In genomic region chr5:15440434-15440833, GRCh38 we compare ENCODE assay signal across 18 cellular contexts. TPM values are rescaled to one million over a fixed set of nuclear protein-coding genes. Genes with fewer than 3 reads are reported as not detected.
"Had no signal": no experiment of that assay in that cellular context is flagged by ENCODE, and none has a peak within 500 bp of the region (broad histone marks: within the 10 kb centered on the region; RNA-seq: fewer than 3 reads in every experiment).

No MANE protein-coding gene starts in this region.

- H3K4me1 Mint-ChIP-seq: activated CD4-positive, alpha-beta memory T cell treated with anti-CD3 and anti-CD28 coated beads, Interleukin-2, amount 10 ng/mL, durations not matched to agents 7 days and 5 days; activated CD4-positive, alpha-beta T cell treated with anti-CD3 and anti-CD28 coated beads for 36 hours had no signal

- H3K36me3 Mint-ChIP-seq: activated naive CD8-positive, alpha-beta T cell had no signal

- H3K9me3 ChIP-seq: breast epithelium, stomach, thoracic aorta had no signal

- H3K27ac Mint-ChIP-seq: activated CD4-positive, alpha-beta memory T cell treated with anti-CD3 and anti-CD28 coated beads, Interleukin-2, amount 10 ng/mL, durations not matched to agents 7 days and 5 days; activated CD4-positive, alpha-beta T cell treated with anti-CD3 and anti-CD28 coated beads for 36 hours; activated naive CD8-positive, alpha-beta T cell; natural killer cell treated with Interleukin-12 subunit alpha and Interleukin-12 subunit beta and Interleukin-15 and Interleukin-18, amount 100 ng/mL, for 72 hours had no signal

- H3K36me3 ChIP-seq: breast epithelium, heart left ventricle, stomach, thoracic aorta had no signal

- H3K27me3 ChIP-seq: breast epithelium, dorsolateral prefrontal cortex, heart left ventricle, stomach had no signal

- H3K27ac ChIP-seq: breast epithelium, dorsolateral prefrontal cortex, heart left ventricle, skin epidermis, stomach, thoracic aorta, VCaP had no signal

- H3K4me3 Mint-ChIP-seq: activated CD4-positive, alpha-beta memory T cell treated with anti-CD3 and anti-CD28 coated beads, Interleukin-2, amount 10 ng/mL, durations not matched to agents 7 days and 5 days; activated CD4-positive, alpha-beta T cell treated with anti-CD3 and anti-CD28 coated beads for 36 hours; activated naive CD8-positive, alpha-beta T cell; natural killer cell treated with Interleukin-12 subunit alpha and Interleukin-12 subunit beta and Interleukin-15 and Interleukin-18, amount 100 ng/mL, for 72 hours had no signal

- DNase-seq: activated CD4-positive, alpha-beta memory T cell treated with anti-CD3 and anti-CD28 coated beads, Interleukin-2, amount 10 ng/mL, durations not matched to agents 7 days and 5 days; activated CD4-positive, alpha-beta T cell treated with anti-CD3 and anti-CD28 coated beads for 36 hours; activated gamma-delta T cell; activated T-cell treated with anti-CD3 and anti-CD28 coated beads, Interleukin-2, amount 50 U/mL, for 48 hours; amygdala; dorsolateral prefrontal cortex; foreskin fibroblast; heart left ventricle; kidney; stomach; T-helper 1 cell had no signal

- H3K4me3 ChIP-seq: breast epithelium, dorsolateral prefrontal cortex, heart left ventricle, skin epidermis, stomach, thoracic aorta had no signal

- H3K27me3 Mint-ChIP-seq: activated CD4-positive, alpha-beta memory T cell treated with anti-CD3 and anti-CD28 coated beads, Interleukin-2, amount 10 ng/mL, durations not matched to agents 7 days and 5 days; activated CD4-positive, alpha-beta T cell treated with anti-CD3 and anti-CD28 coated beads for 36 hours; activated naive CD8-positive, alpha-beta T cell; natural killer cell treated with Interleukin-12 subunit alpha and Interleukin-12 subunit beta and Interleukin-15 and Interleukin-18, amount 100 ng/mL, for 72 hours had no signal

- H3K4me1 ChIP-seq: breast epithelium, stomach had no signal

- ATAC-seq: activated CD4-positive, alpha-beta T cell treated with anti-CD3 and anti-CD28 coated beads for 36 hours; esophagus mucosa; heart left ventricle; natural killer cell treated with Interleukin-12 subunit alpha and Interleukin-12 subunit beta and Interleukin-15 and Interleukin-18, amount 100 ng/mL, for 72 hours had no signal

RNA-seq across cellular contexts. Expression of gene FBXL7, which starts 59.5 kb away (rescaled TPM):
- total RNA-seq: activated CD4-positive, alpha-beta memory T cell treated with anti-CD3 and anti-CD28 coated beads, Interleukin-2, amount 10 ng/mL, durations not matched to agents 7 days and 5 days; activated CD4-positive, alpha-beta T cell treated with anti-CD3 and anti-CD28 coated beads for 36 hours; natural killer cell treated with Interleukin-12 subunit alpha and Interleukin-12 subunit beta and Interleukin-15 and Interleukin-18, amount 100 ng/mL, for 72 hours had no signal
